Comparison of ENCODE assay signal across 28 cellular contexts in genomic region chr22:47325249-47325648, GRCh38.
DNase-seq lines count a peak whose midpoint lies in the region; ATAC-seq, FAIRE-seq and TF ChIP-seq lines count a peak whose summit lies in the region.
"Had no signal": no experiment of that assay in that cellular context is flagged by ENCODE, and none has a peak within 500 bp of the region (broad histone marks: within the 10 kb centered on the region; RNA-seq: fewer than 3 reads in every experiment).

No MANE protein-coding gene starts in this region.

- H3K27ac Mint-ChIP-seq in immature natural killer cell: no peak overlapping the region
- H3K27ac Mint-ChIP-seq: CD14-positive monocyte; CD4-positive, CD25-positive, alpha-beta regulatory T cell; CD8-positive, alpha-beta memory T cell had no signal

- H3K4me3 ChIP-seq in bronchial epithelial cell (ENCODE audit: low read depth, low read length): no peak overlapping the region
- H3K4me3 ChIP-seq: BLaER1, GM12878 had no signal

- no peaks in the 10 kb centered on the region for H3K9me3 Mint-ChIP-seq in immature natural killer cell

- ATAC-seq in GM21786 (IDR thresholded peaks at IDR 0.05; ENCODE audit: unreplicated experiment): no peak
- ATAC-seq in GM18861 (IDR thresholded peaks at IDR 0.05; ENCODE audit: unreplicated experiment): no peak
- ATAC-seq: GM12878 had no signal

- DNase-seq in bronchial epithelial cell (ENCODE audit: low read depth): no peak
- peak; percentile 24 for DNase-seq in ecto neural progenitor cell (ENCODE audit: low spot score)
- DNase-seq in mesenteric fat pad (ENCODE audit: low spot score): peak; percentile 4
- no peak for DNase-seq in immature natural killer cell
- DNase-seq: 8988T; ACHN; BE2C; C1 segment of cervical spinal cord; CD4-positive, alpha-beta memory T cell; CD4-positive, CD25-positive, alpha-beta regulatory T cell; CD8-positive, alpha-beta memory T cell; COR-L47; DMS 273 treated with DMSO at 0.1 percent for 48 hours; DMS153; DMS53; DMS79; DND-41; EL; GDM1 had no signal

- no peak overlapping the region for H3K4me3 Mint-ChIP-seq in immature natural killer cell
- H3K4me3 Mint-ChIP-seq: CD14-positive monocyte; CD4-positive, alpha-beta memory T cell; CD4-positive, CD25-positive, alpha-beta regulatory T cell; CD8-positive, alpha-beta memory T cell had no signal

- no peaks in the 10 kb centered on the region for H3K36me3 ChIP-seq in bronchial epithelial cell (ENCODE audit: control insufficient read depth, insufficient read depth, low read length)
- H3K36me3 ChIP-seq: BE2C, BLaER1 had no signal

- H3K4me1 Mint-ChIP-seq in immature natural killer cell: no peaks in the 10 kb centered on the region
- H3K4me1 Mint-ChIP-seq: CD14-positive monocyte; CD4-positive, alpha-beta memory T cell; CD4-positive, CD25-positive, alpha-beta regulatory T cell; CD8-positive, alpha-beta memory T cell had no signal

- peaks cover 0 to 11% (median 9%) of the 10 kb centered on the region in 3 donors for H3K27me3 Mint-ChIP-seq in immature natural killer cell (ENCODE audit: low read depth in 3 of 3)

- no peak for TF ChIP-seq CTCF in bronchial epithelial cell (IDR thresholded peaks at IDR 0.05; ENCODE audit: insufficient read depth, low read length, severe bottlenecking)

- H3K27me3 ChIP-seq in bronchial epithelial cell (ENCODE audit: control insufficient read depth, insufficient read depth, low read length): no peaks in the 10 kb centered on the region
- H3K27me3 ChIP-seq: BE2C, BLaER1 had no signal

- peak; percentile 23 for FAIRE-seq in bronchial epithelial cell (lab: Jason Lieb, UNC)
- FAIRE-seq: A204.1, GM12878, GM12892, GM18507, GM19239 had no signal

- H3K36me3 Mint-ChIP-seq in immature natural killer cell: no peaks in the 10 kb centered on the region
- H3K36me3 Mint-ChIP-seq: CD14-positive monocyte; CD4-positive, alpha-beta memory T cell; CD4-positive, CD25-positive, alpha-beta regulatory T cell; CD8-positive, alpha-beta memory T cell had no signal

Comparison
In these comparisons a context has a peak if more than half of its experiments do, and no peak if none do; other contexts are left out.
1. DNase-seq: peak in ecto neural progenitor cell (single experiment) and mesenteric fat pad (single experiment); none in bronchial epithelial cell (single experiment) and immature natural killer cell (0 of 3).